In genomic region chr12:40033260-40033649, GRCh38 we compare ENCODE assay signal across 17 cellular contexts.
DNase-seq lines count a peak whose midpoint lies in the region; ATAC-seq, FAIRE-seq and TF ChIP-seq lines count a peak whose summit lies in the region.
"Had no signal": no experiment of that assay in that cellular context is flagged by ENCODE, and none has a peak within 500 bp of the region (broad histone marks: within the 10 kb centered on the region; RNA-seq: fewer than 3 reads in every experiment).

No MANE protein-coding gene starts in this region.

- no peak for FAIRE-seq in A549 (lab: Jason Lieb, UNC)

- H3K27ac Mint-ChIP-seq in naive thymus-derived CD4-positive, alpha-beta T cell, result no peak overlapping the region
- H3K27ac Mint-ChIP-seq: activated T-helper 1 cell treated with anti-CD3 and anti-CD28 coated beads, Interleukin-12 subunit alpha, Interleukin-12 subunit beta, Interleukin-2, Interleukin-4 antibody, amounts not matched to agents 30 ng/mL and 10 ng/mL and 1 ng/mL, durations not matched to agents 14 hours and 24 hours and 36 hours had no signal

- TF ChIP-seq RAD21 in A549 (conservative IDR thresholded peaks at IDR 0.05 in 1 of 2, IDR thresholded peaks at IDR 0.05 in 1 of 2), result no peak

- TF ChIP-seq EP300 in A549 (IDR thresholded peaks at IDR 0.05), result no peak

- no peak overlapping the region for H3K27ac ChIP-seq in A549
- H3K27ac ChIP-seq in naive thymus-derived CD4-positive, alpha-beta T cell (ENCODE audit: low read depth, low read length), result no peak overlapping the region

- H3K4me1 ChIP-seq in A549, result peaks cover 21% of the 10 kb centered on the region
- H3K4me1 ChIP-seq in naive thymus-derived CD4-positive, alpha-beta T cell (ENCODE audit: control insufficient read depth in 2 of 2, insufficient read depth in 2 of 2, low read length in 2 of 2), result no peaks in the 10 kb centered on the region

- H3K4me3 Mint-ChIP-seq in naive thymus-derived CD4-positive, alpha-beta T cell, result no peak overlapping the region
- H3K4me3 Mint-ChIP-seq: activated T-helper 1 cell treated with anti-CD3 and anti-CD28 coated beads, Interleukin-12 subunit alpha, Interleukin-12 subunit beta, Interleukin-2, Interleukin-4 antibody, amounts not matched to agents 30 ng/mL and 10 ng/mL and 1 ng/mL, durations not matched to agents 14 hours and 24 hours and 36 hours; CD4-positive, alpha-beta memory T cell had no signal

- CTCF ChIA-PET in A549 (lab: Yijun Ruan, JAX), result interaction anchor here (2.4 kb wide), 1 partner anchor 22 kb away, joined by 11 read pairs; no protein-coding TSS in a partner anchor
- CTCF ChIA-PET in naive thymus-derived CD4-positive, alpha-beta T cell (lab: Charles Lee), result no interaction called here

- H3K4me3 ChIP-seq in A549, result no peak overlapping the region
- H3K4me3 ChIP-seq in naive thymus-derived CD4-positive, alpha-beta T cell (ENCODE audit: low read length), result no peak overlapping the region

- no peaks in the 10 kb centered on the region for H3K4me1 Mint-ChIP-seq in naive thymus-derived CD4-positive, alpha-beta T cell

- no peak for TF ChIP-seq POLR2A in A549 (IDR thresholded peaks at IDR 0.05; ENCODE audit: low read length)

- POLR2A ChIA-PET in A549 (lab: Yijun Ruan, JAX), result no interaction called here
- POLR2A ChIA-PET in naive thymus-derived CD4-positive, alpha-beta T cell (lab: Charles Lee), result no interaction called here

- DNase-seq in A549 (ENCODE audit: low read depth in 1 of 2, low spot score in 1 of 2) (no peak), NCI-H69 (lab: John Stamatoyannopoulos, UW) (peak; percentile 75), iPS-NIHi11 (ENCODE audit: low spot score) (peak; percentile 29), kidney glomerular epithelial cell (lab: John Stamatoyannopoulos, UW) (no peak), GM20000 (ENCODE audit: low spot score) (no peak)
- DNase-seq in naive thymus-derived CD4-positive, alpha-beta T cell, result no peak
- DNase-seq: activated CD4-positive, CD25-positive, alpha-beta regulatory T cell; activated CD8-positive, alpha-beta memory T cell treated with anti-CD3 and anti-CD28 coated beads for 24 hours; effector CD8-positive, alpha-beta T cell; head of caudate nucleus; NCI-H1092; stimulated activated CD4-positive, alpha-beta T cell treated with anti-CD3 and anti-CD28 coated beads, Interleukin-2, amount 100 ng/mL, for 24 hours; T-helper 2 cell had no signal

- no peaks in the 10 kb centered on the region for H3K36me3 Mint-ChIP-seq in naive thymus-derived CD4-positive, alpha-beta T cell

- H3K4me2 ChIP-seq in A549, result no peak overlapping the region

- no peaks in the 10 kb centered on the region for H3K36me3 ChIP-seq in naive thymus-derived CD4-positive, alpha-beta T cell (ENCODE audit: control insufficient read depth in 2 of 3, insufficient read depth in 3 of 3, low read length in 3 of 3)

- TF ChIP-seq CTCF in A549 (IDR thresholded peaks at IDR 0.05) (no peak), GM20000 (IDR thresholded peaks at IDR 0.05; ENCODE audit: extremely low read depth, missing control alignments) (no peak)

- H3K9me3 Mint-ChIP-seq in naive thymus-derived CD4-positive, alpha-beta T cell, result no peaks in the 10 kb centered on the region
- H3K9me3 Mint-ChIP-seq: activated T-helper 1 cell treated with anti-CD3 and anti-CD28 coated beads, Interleukin-12 subunit alpha, Interleukin-12 subunit beta, Interleukin-2, Interleukin-4 antibody, amounts not matched to agents 30 ng/mL and 10 ng/mL and 1 ng/mL, durations not matched to agents 14 hours and 24 hours and 36 hours; CD4-positive, alpha-beta memory T cell had no signal

- intact Hi-C loops in naive thymus-derived CD4-positive, alpha-beta T cell (cut with micrococcal nuclease), result no loop called here

- H3K27me3 Mint-ChIP-seq in naive thymus-derived CD4-positive, alpha-beta T cell, result no peaks in the 10 kb centered on the region
- H3K27me3 Mint-ChIP-seq: CD4-positive, alpha-beta memory T cell had no signal

- no peaks in the 10 kb centered on the region for H3K27me3 ChIP-seq in naive thymus-derived CD4-positive, alpha-beta T cell (ENCODE audit: control insufficient read depth in 2 of 2, insufficient read depth in 2 of 2, low read length in 2 of 2)

- no peaks in the 10 kb centered on the region for H3K9me3 ChIP-seq in A549
- H3K9me3 ChIP-seq in naive thymus-derived CD4-positive, alpha-beta T cell (ENCODE audit: control insufficient read depth in 2 of 3, low read length in 3 of 3), result no peaks in the 10 kb centered on the region

- ATAC-seq in A549 (no peak), GM19463 (IDR thresholded peaks at IDR 0.05; ENCODE audit: unreplicated experiment) (peak; percentile 77), HG03159 (IDR thresholded peaks at IDR 0.05; ENCODE audit: unreplicated experiment) (no peak)
- ATAC-seq in naive thymus-derived CD4-positive, alpha-beta T cell, result no peak

TF ChIP-seq in A549, 52 proteins besides CTCF, POLR2A, EP300 and RAD21:
- TF ChIP-seq POLR2AphosphoS2 (conservative IDR thresholded peaks at IDR 0.05; ENCODE audit: low read length), result no peak
- TF ChIP-seq HOXA7 (CRISPR knock-in tag; IDR thresholded peaks at IDR 0.05), result no peak
- peak; percentile 52 for TF ChIP-seq MAFK (IDR thresholded peaks at IDR 0.05; ENCODE audit: partially characterized antibody)
- TF ChIP-seq HEYL (CRISPR knock-in tag; IDR thresholded peaks at IDR 0.05), result no peak
- no peak for TF ChIP-seq SMC3 (IDR thresholded peaks at IDR 0.05)

Comparison
In these comparisons a context has a peak if more than half of its experiments do, and no peak if none do; other contexts are left out.
1. DNase-seq: peak in NCI-H69 (single experiment) and iPS-NIHi11 (single experiment); none in A549 (0 of 2), kidney glomerular epithelial cell (single experiment), naive thymus-derived CD4-positive, alpha-beta T cell (0 of 9) and GM20000 (single experiment).